Comparison of ENCODE assay signal across 29 cellular contexts in genomic region chr16:84989791-84990620, GRCh38. TPM values are rescaled to one million over a fixed set of nuclear protein-coding genes. Genes with fewer than 3 reads are reported as not detected.
DNase-seq lines count a peak whose midpoint lies in the region; ATAC-seq and TF ChIP-seq lines count a peak whose summit lies in the region.
"Had no signal": no experiment of that assay in that cellular context is flagged by ENCODE, and none has a peak within 500 bp of the region (broad histone marks: within the 10 kb centered on the region; RNA-seq: fewer than 3 reads in every experiment).

No MANE protein-coding gene starts in this region.

- ATAC-seq in Right ventricle myocardium inferior (no peak), lower lobe of right lung (no peak), HG02885 (IDR thresholded peaks at IDR 0.05; ENCODE audit: poor library complexity, unreplicated experiment) (no peak), GM21367 (IDR thresholded peaks at IDR 0.05; ENCODE audit: unreplicated experiment) (no peak)
- ATAC-seq: left lung; PC-3; stimulated activated memory B cell treated with anti-CD40 and anti-IgM and Interleukin-4, amounts not matched to agents 10 μg/mL and 1 μg/mL and 100 μg/mL, for 72 hours; T-helper 17 cell; upper lobe of right lung had no signal

- CTCF ChIA-PET in RWPE1 (lab: Yijun Ruan, JAX): interaction anchor here (0.9 kb wide), 1 partner anchor 15 kb away, joined by 4 read pairs; no protein-coding TSS in a partner anchor

- peaks cover 13% of the 10 kb centered on the region for H3K36me3 ChIP-seq in cardiac muscle cell
- H3K36me3 ChIP-seq in lower lobe of right lung: peaks cover 92% of the 10 kb centered on the region
- peaks cover 0 to 51% of the 10 kb centered on the region in 2 donors for H3K36me3 ChIP-seq in vagina

- no peak for DNase-seq in cardiac muscle cell (ENCODE audit: low read depth in 1 of 2, low spot score in 1 of 2)
- DNase-seq in Right ventricle myocardium inferior (ENCODE audit: missing footprints): no peak
- DNase-seq in RWPE1 (ENCODE audit: low spot score): no peak
- peak; percentile 33 for DNase-seq in lower lobe of right lung
- DNase-seq in vagina (ENCODE audit: extremely low spot score in 2 of 2): no peak
- no peak for DNase-seq in cerebellum (ENCODE audit: low spot score)
- DNase-seq: activated CD4-positive, alpha-beta T cell treated with anti-CD3 and anti-CD28 coated beads, Interleukin-2, amount 50 U/mL, for 48 hours; activated CD4-positive, CD25-positive, alpha-beta regulatory T cell treated with anti-CD3 and anti-CD28 coated beads, Interleukin-2, amount 50 U/mL, for 72 hours; activated T-cell treated with anti-CD3 and anti-CD28 coated beads, Interleukin-2, amount 50 U/mL, for 48 hours; Calu3; DND-41; effector CD8-positive, alpha-beta T cell; left lung; MG63; naive B cell; NCI-H1105 treated with DMSO at 0.1 percent for 48 hours; NCI-H1930; NCI-H524; NK-92 treated with Interleukin-12 subunit alpha and Interleukin-12 subunit beta, amount 100 ng/mL, for 24 hours; occipital lobe; PC-3; SHP77; T-helper 17 cell; upper lobe of right lung had no signal

- no peaks in the 10 kb centered on the region for H3K9me3 ChIP-seq in cardiac muscle cell (ENCODE audit: low read depth)
- H3K9me3 ChIP-seq in lower lobe of right lung: no peaks in the 10 kb centered on the region
- H3K9me3 ChIP-seq in vagina: no peaks in the 10 kb centered on the region
- H3K9me3 ChIP-seq: left lung, MG63, upper lobe of right lung had no signal

- H3K4me3 ChIP-seq in cardiac muscle cell: no peak overlapping the region
- no peak overlapping the region for H3K4me3 ChIP-seq in lower lobe of right lung
- no peak overlapping the region for H3K4me3 ChIP-seq in vagina
- H3K4me3 ChIP-seq: left lung, MG63, upper lobe of right lung had no signal

- H3K27me3 ChIP-seq in cardiac muscle cell (no peaks in the 10 kb centered on the region), lower lobe of right lung (ENCODE audit: low read depth) (no peaks in the 10 kb centered on the region), vagina (no peaks in the 10 kb centered on the region)
- H3K27me3 ChIP-seq: left lung, MG63, upper lobe of right lung had no signal

- POLR2A ChIA-PET in RWPE1 (lab: Yijun Ruan, JAX; ENCODE audit: low non-redundant PET): no interaction called here

- no peak for TF ChIP-seq POLR2A in vagina (IDR thresholded peaks at IDR 0.05)

- intact Hi-C loops in Right ventricle myocardium inferior (cut with DNase I) (loop anchor here (10.0 kb wide), 1 partner anchor 95 kb away; no protein-coding TSS in a partner anchor), lower lobe of right lung (cut with DNase I) (no loop called here), vagina (cut with DNase I) (no loop called here)

- no peak for TF ChIP-seq CTCF in cardiac muscle cell (IDR thresholded peaks at IDR 0.05; ENCODE audit: low read depth, low read length)
- no peak for TF ChIP-seq CTCF in RWPE1 (conservative IDR thresholded peaks at IDR 0.05; ENCODE audit: low read depth)
- TF ChIP-seq CTCF in lower lobe of right lung (IDR thresholded peaks at IDR 0.05): no peak
- TF ChIP-seq CTCF in vagina (IDR thresholded peaks at IDR 0.05): no peak

- H3K4me1 ChIP-seq in cardiac muscle cell (ENCODE audit: low read depth) (no peaks in the 10 kb centered on the region), lower lobe of right lung (peaks cover 52% of the 10 kb centered on the region), vagina (peaks cover 48% of the 10 kb centered on the region)

- H3K27ac ChIP-seq in cardiac muscle cell (peak overlapping the region; percentile 13), RWPE1 (peak overlapping the region; percentile 36), lower lobe of right lung (no peak overlapping the region), vagina (peak overlapping the region; percentile 97)
- H3K27ac ChIP-seq: C4-2B, KMS-11, left lung, upper lobe of right lung had no signal

RNA-seq across cellular contexts. Expression of gene ZDHHC7, which starts 21.3 kb away (rescaled TPM):
- total RNA-seq in cardiac muscle cell: 65.0 and 70.1 TPM in 2 replicates
- 57.8 and 71.6 TPM in 2 replicates for polyA plus RNA-seq in cardiac muscle cell
- 41.4 TPM for total RNA-seq in Right ventricle myocardium inferior
- total RNA-seq in lower lobe of right lung: 77.9 TPM
- 37.3 TPM for total RNA-seq in vagina
- 21.7 TPM for total RNA-seq in cerebellum

RNA-seq across cellular contexts. Expression of gene KIAA0513, which starts 37.6 kb away (rescaled TPM):
- total RNA-seq in cardiac muscle cell (23.4 and 24.6 TPM in 2 replicates), Right ventricle myocardium inferior (7.4 TPM), lower lobe of right lung (31.1 TPM), vagina (26.8 TPM), cerebellum (32.9 TPM)
- 12.8 and 29.1 TPM in 2 replicates for polyA plus RNA-seq in cardiac muscle cell
